15 cellular contexts compared by ENCODE assay signal in genomic region chr2:23571066-23571465, GRCh38.
DNase-seq lines count a peak whose midpoint lies in the region; ATAC-seq and TF ChIP-seq lines count a peak whose summit lies in the region.
"Had no signal": no experiment of that assay in that cellular context is flagged by ENCODE, and none has a peak within 500 bp of the region (broad histone marks: within the 10 kb centered on the region; RNA-seq: fewer than 3 reads in every experiment).

No MANE protein-coding gene starts in this region.

- no peaks in the 10 kb centered on the region for H3K9me3 ChIP-seq in SJCRH30 (replicated peaks)
- no peaks in the 10 kb centered on the region for H3K9me3 ChIP-seq in gastroesophageal sphincter
- no peaks in the 10 kb centered on the region for H3K9me3 ChIP-seq in upper lobe of left lung
- H3K9me3 ChIP-seq: BLaER1, HAP-1 had no signal

- no peak for TF ChIP-seq EP300 in gastroesophageal sphincter (IDR thresholded peaks at IDR 0.05)
- TF ChIP-seq EP300 in upper lobe of left lung (IDR thresholded peaks at IDR 0.05), result no peak

- DNase-seq in SJCRH30, result no peak
- DNase-seq in neural crest cell (ENCODE audit: low read depth, low spot score), result no peak
- DNase-seq in upper lobe of left lung, result peak in 1 of 2 donors; percentile 71
- no peak for DNase-seq in UCSD-AML1 (lab: John Stamatoyannopoulos, UW; ENCODE audit: unreplicated experiment)
- no peak for DNase-seq in NAMALWA (ENCODE audit: low spot score)
- no peak for DNase-seq in NCI-H1092 treated with DMSO at 0.1 percent for 48 hours (lab: John Stamatoyannopoulos, UW)
- DNase-seq: 8988T; AML-193; CD8-positive, alpha-beta memory T cell; DMS53; GF-D8 had no signal

- H3K4me3 ChIP-seq in SJCRH30, result no peak overlapping the region
- no peak overlapping the region for H3K4me3 ChIP-seq in gastroesophageal sphincter
- H3K4me3 ChIP-seq in upper lobe of left lung, result no peak overlapping the region
- H3K4me3 ChIP-seq: BLaER1, HAP-1 had no signal

- peak overlapping the region; percentile 71 for H3K27ac Mint-ChIP-seq in neural crest cell (ENCODE audit: unreplicated experiment)
- H3K27ac Mint-ChIP-seq: CD8-positive, alpha-beta memory T cell had no signal

- no peak for TF ChIP-seq POLR2A in gastroesophageal sphincter (IDR thresholded peaks at IDR 0.05)
- no peak for TF ChIP-seq POLR2A in upper lobe of left lung (IDR thresholded peaks at IDR 0.05)

- ATAC-seq in gastroesophageal sphincter (no peak), upper lobe of left lung (ENCODE audit: low FRiP score in 2 of 2) (peak; percentile 28 to 81)

- peaks cover 33% of the 10 kb centered on the region for H3K4me1 Mint-ChIP-seq in neural crest cell
- H3K4me1 Mint-ChIP-seq: CD8-positive, alpha-beta memory T cell had no signal

- no peaks in the 10 kb centered on the region for H3K36me3 Mint-ChIP-seq in neural crest cell (ENCODE audit: low read depth)
- H3K36me3 Mint-ChIP-seq: CD8-positive, alpha-beta memory T cell had no signal

- H3K27me3 ChIP-seq in SJCRH30 (no peaks in the 10 kb centered on the region), gastroesophageal sphincter (no peaks in the 10 kb centered on the region), upper lobe of left lung (no peaks in the 10 kb centered on the region)
- H3K27me3 ChIP-seq: BLaER1 had no signal

- no peaks in the 10 kb centered on the region for H3K9me3 Mint-ChIP-seq in neural crest cell
- H3K9me3 Mint-ChIP-seq: CD8-positive, alpha-beta memory T cell had no signal

- H3K4me1 ChIP-seq in SJCRH30 (peaks cover 19% of the 10 kb centered on the region), gastroesophageal sphincter (peaks cover 0 to 72% (median 16%) of the 10 kb centered on the region in 3 donors), upper lobe of left lung (peaks cover 4 to 18% (median 7%) of the 10 kb centered on the region in 4 donors)
- H3K4me1 ChIP-seq: BLaER1, HAP-1 had no signal

- no peaks in the 10 kb centered on the region for H3K27me3 Mint-ChIP-seq in neural crest cell (ENCODE audit: low read depth)

- 79 to 94% methylated on average over 4 to 6 of the region's 6 CpGs for WGBS in gastroesophageal sphincter (ENCODE audit: low coverage in 1 of 2), 2 donors
- WGBS in upper lobe of left lung, 2 donors, result 52 to 73% methylated on average over 6 of the region's 6 CpGs

- no peak overlapping the region for H3K4me3 Mint-ChIP-seq in neural crest cell
- H3K4me3 Mint-ChIP-seq: CD8-positive, alpha-beta memory T cell had no signal

- no peak for TF ChIP-seq CTCF in gastroesophageal sphincter (IDR thresholded peaks at IDR 0.05)
- TF ChIP-seq CTCF in neural crest cell (conservative IDR thresholded peaks at IDR 0.05), result no peak
- no peak for TF ChIP-seq CTCF in upper lobe of left lung (IDR thresholded peaks at IDR 0.05)

- H3K36me3 ChIP-seq in SJCRH30 (peaks cover 7% of the 10 kb centered on the region; the same call in 1 of the 2 replicates), gastroesophageal sphincter (no peaks in the 10 kb centered on the region), upper lobe of left lung (no peaks in the 10 kb centered on the region)
- H3K36me3 ChIP-seq: BLaER1, HAP-1 had no signal

- H3K27ac ChIP-seq in SJCRH30 (peak overlapping the region; percentile 46; the same call in 1 of the 2 replicates), gastroesophageal sphincter (peak overlapping the region in 3 of 4 donors; percentile 83 to 85 (median 84)), upper lobe of left lung (no peak overlapping the region)
- H3K27ac ChIP-seq: BLaER1, HL-60 had no signal

Comparison
In these comparisons a context has a peak if more than half of its experiments do, and no peak if none do; other contexts are left out.
1. H3K27ac ChIP-seq: peak in SJCRH30 (single experiment) and gastroesophageal sphincter (3 of 4); none in upper lobe of left lung (0 of 4).